ENCODE assay signal across 13 cellular contexts in the genomic region with DNA sequence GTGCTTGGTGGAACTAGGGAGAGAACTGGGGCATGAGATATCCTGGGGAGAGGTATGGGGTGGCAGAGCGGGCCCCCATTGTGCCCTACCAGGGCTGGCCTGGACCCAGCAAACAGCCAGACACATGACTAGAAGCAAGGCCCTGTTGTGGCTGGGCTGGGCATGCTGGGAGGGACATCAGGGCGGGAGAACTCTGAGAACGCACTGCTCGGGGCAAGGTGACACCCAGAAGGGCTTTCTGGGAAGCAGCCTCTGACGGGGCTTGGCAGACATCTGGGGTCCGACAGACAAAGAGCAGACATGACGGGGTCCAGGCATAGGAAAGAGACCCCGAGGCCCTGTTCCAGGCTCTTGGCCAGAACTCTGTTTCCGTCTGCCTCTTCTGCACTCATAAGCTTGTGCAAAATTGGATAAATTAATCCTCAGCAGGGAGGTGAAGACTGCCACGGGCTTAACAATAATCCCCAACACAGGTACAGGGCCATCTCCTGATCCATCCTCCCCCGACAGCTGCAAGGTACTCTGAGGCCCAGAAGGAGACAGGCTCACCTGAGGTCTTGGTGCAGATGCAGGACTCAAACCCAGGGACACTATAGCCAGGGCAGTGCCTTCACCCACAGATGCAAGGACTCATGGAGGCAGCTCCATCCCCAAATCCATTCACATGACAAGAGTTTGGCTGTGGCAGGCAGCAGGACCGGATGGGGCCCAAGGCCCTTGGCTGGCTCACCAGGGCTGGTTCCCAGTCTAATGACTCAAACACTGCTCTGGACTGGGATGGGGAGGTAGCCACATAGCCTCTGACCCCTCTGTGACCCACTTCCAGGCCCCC. TPM values are rescaled to one million over a fixed set of nuclear protein-coding genes. Genes with fewer than 3 reads are reported as not detected.
DNase-seq lines count a peak whose midpoint lies in the region; ATAC-seq and TF ChIP-seq lines count a peak whose summit lies in the region.
"Had no signal": no experiment of that assay in that cellular context is flagged by ENCODE, and none has a peak within 500 bp of the region (broad histone marks: within the 10 kb centered on the region; RNA-seq: fewer than 3 reads in every experiment).

No MANE protein-coding gene starts in this region.

- CTCF ChIA-PET in activated naive CD4-positive, alpha-beta T cell treated with anti-CD3 and anti-CD28 coated beads, Interleukin-2, amount 10 ng/mL, durations not matched to agents 7 days and 5 days (lab: Charles Lee): interaction anchor here (0.8 to 0.9 kb wide), 2 partner anchors 18 to 19 kb away, joined by 3 read pairs; no protein-coding TSS in a partner anchor
- CTCF ChIA-PET in activated naive CD4-positive, alpha-beta T cell treated with anti-CD3 and anti-CD28 coated beads for 36 hours (lab: Charles Lee): interaction anchor here (1.0 to 1.5 kb wide), 2 partner anchors 19 to 24 kb away, joined by 3 read pairs; no protein-coding TSS in a partner anchor

- H3K4me2 ChIP-seq in mesenchymal stem cell (ENCODE audit: low read length, poor library complexity, severe bottlenecking): no peak overlapping the region

- H3K4me3 ChIP-seq in mesenchymal stem cell (ENCODE audit: insufficient read depth in 1 of 2, low read depth in 1 of 2, low read length in 2 of 2) (no peak overlapping the region), transverse colon (no peak overlapping the region)
- H3K4me3 ChIP-seq: left lung had no signal

- no peaks in the 10 kb centered on the region for H3K27me3 ChIP-seq in mesenchymal stem cell (ENCODE audit: control insufficient read depth in 1 of 2, insufficient read depth in 1 of 2, low read length in 2 of 2)
- no peaks in the 10 kb centered on the region for H3K27me3 ChIP-seq in transverse colon
- H3K27me3 ChIP-seq: left lung had no signal

- in situ Hi-C loops in transverse colon (cut with MboI; ENCODE audit: low pct_ligation_motif_present in 1 of 4, low pct_unique_long_range_greater_than_20kb in 1 of 4, low sequenced_read_pairs in 3 of 4): no loop called here

- no peak for DNase-seq in activated naive CD4-positive, alpha-beta T cell treated with anti-CD3 and anti-CD28 coated beads, Interleukin-2, amount 10 ng/mL, durations not matched to agents 7 days and 5 days
- no peak for DNase-seq in activated naive CD4-positive, alpha-beta T cell treated with anti-CD3 and anti-CD28 coated beads for 36 hours
- no peak for DNase-seq in effector memory CD8-positive, alpha-beta T cell
- DNase-seq in mesenchymal stem cell (no peak), transverse colon (no peak), NCI-H226 (no peak), chondrocyte (ENCODE audit: low spot score) (no peak), germinal center (ENCODE audit: low spot score) (no peak)
- DNase-seq: ACHN, DMS79 treated with DMSO at 0.1 percent for 48 hours, NCI-H2227 treated with DMSO at 0.1 percent for 48 hours had no signal

- H3K18ac ChIP-seq in mesenchymal stem cell (ENCODE audit: low read depth in 1 of 2, low read length in 2 of 2): peak overlapping the region in 1 of 2 experiments; percentile 59

- H2BK15ac ChIP-seq in mesenchymal stem cell (ENCODE audit: low read depth, poor library complexity, severe bottlenecking): no peak overlapping the region

- no peak for TF ChIP-seq CTCF in transverse colon (IDR thresholded peaks at IDR 0.05)
- TF ChIP-seq CTCF in chondrocyte (IDR thresholded peaks at IDR 0.05): no peak

- WGBS in mesenchymal stem cell: 88% methylated on average over 12 of the region's 12 CpGs
- WGBS in transverse colon (ENCODE audit: low coverage in 1 of 2), 2 donors: 76% methylated on average over 12 of the region's 12 CpGs; no CpG with 5 or more reads in 1 of the 2 donors

- H3K9ac ChIP-seq in mesenchymal stem cell (ENCODE audit: low read length): peak overlapping the region; percentile 27

- peaks cover 28% of the 10 kb centered on the region for H3K4me1 ChIP-seq in mesenchymal stem cell (ENCODE audit: control insufficient read depth, insufficient read depth, low read depth, low read length)
- peaks cover 19 to 71% (median 53%) of the 10 kb centered on the region in 4 donors for H3K4me1 ChIP-seq in transverse colon

- no peak overlapping the region for H3K4me3 Mint-ChIP-seq in activated naive CD4-positive, alpha-beta T cell treated with anti-CD3 and anti-CD28 coated beads, Interleukin-2, amount 10 ng/mL, durations not matched to agents 7 days and 5 days
- no peak overlapping the region for H3K4me3 Mint-ChIP-seq in activated naive CD4-positive, alpha-beta T cell treated with anti-CD3 and anti-CD28 coated beads for 36 hours
- H3K4me3 Mint-ChIP-seq in effector memory CD8-positive, alpha-beta T cell: no peak overlapping the region
- no peak overlapping the region for H3K4me3 Mint-ChIP-seq in chondrocyte (ENCODE audit: unreplicated experiment)
- H3K4me3 Mint-ChIP-seq: central memory CD8-positive, alpha-beta T cell had no signal

- TF ChIP-seq EP300 in transverse colon (IDR thresholded peaks at IDR 0.05; ENCODE audit: low read depth): no peak

- H4K91ac ChIP-seq in mesenchymal stem cell (ENCODE audit: low read length): peak overlapping the region; percentile 18

- no peak overlapping the region for H2BK5ac ChIP-seq in mesenchymal stem cell (ENCODE audit: low read depth, low read length, poor library complexity, severe bottlenecking)

- no peak overlapping the region for H2AK5ac ChIP-seq in mesenchymal stem cell (ENCODE audit: low read length, severe bottlenecking)

- no peak for TF ChIP-seq POLR2A in transverse colon (IDR thresholded peaks at IDR 0.05)

- no peak overlapping the region for H2AFZ ChIP-seq in mesenchymal stem cell (ENCODE audit: low read depth, low read length)

- H3K23ac ChIP-seq in mesenchymal stem cell (ENCODE audit: low read length in 2 of 2): no peak overlapping the region

- H3K4me1 Mint-ChIP-seq in activated naive CD4-positive, alpha-beta T cell treated with anti-CD3 and anti-CD28 coated beads, Interleukin-2, amount 10 ng/mL, durations not matched to agents 7 days and 5 days: peaks cover 75% of the 10 kb centered on the region
- H3K4me1 Mint-ChIP-seq in activated naive CD4-positive, alpha-beta T cell treated with anti-CD3 and anti-CD28 coated beads for 36 hours (ENCODE audit: low read depth): peaks cover 74% of the 10 kb centered on the region
- H3K4me1 Mint-ChIP-seq in effector memory CD8-positive, alpha-beta T cell (ENCODE audit: low read depth in 2 of 2): peaks cover 44 to 52% of the 10 kb centered on the region in 2 donors
- peaks cover 17% of the 10 kb centered on the region for H3K4me1 Mint-ChIP-seq in chondrocyte (ENCODE audit: low read depth)

- H2BK120ac ChIP-seq in mesenchymal stem cell (ENCODE audit: low read depth, low read length): no peak overlapping the region

- intact Hi-C loops in activated naive CD4-positive, alpha-beta T cell treated with anti-CD3 and anti-CD28 coated beads for 36 hours (cut with micrococcal nuclease): no loop called here
- intact Hi-C loops in transverse colon (cut with DNase I; ENCODE audit: low total_unique reads): no loop called here

- H3K27me3 Mint-ChIP-seq in activated naive CD4-positive, alpha-beta T cell treated with anti-CD3 and anti-CD28 coated beads, Interleukin-2, amount 10 ng/mL, durations not matched to agents 7 days and 5 days: peaks cover 4% of the 10 kb centered on the region
- no peaks in the 10 kb centered on the region for H3K27me3 Mint-ChIP-seq in activated naive CD4-positive, alpha-beta T cell treated with anti-CD3 and anti-CD28 coated beads for 36 hours (ENCODE audit: low read depth)
- H3K27me3 Mint-ChIP-seq in effector memory CD8-positive, alpha-beta T cell: no peaks in the 10 kb centered on the region
- no peaks in the 10 kb centered on the region for H3K27me3 Mint-ChIP-seq in chondrocyte (ENCODE audit: low read depth)
- H3K27me3 Mint-ChIP-seq: central memory CD8-positive, alpha-beta T cell had no signal

- peak overlapping the region in 1 of 2 experiments; percentile 12 for H2BK12ac ChIP-seq in mesenchymal stem cell (ENCODE audit: low read length in 2 of 2)

- H3K36me3 ChIP-seq in mesenchymal stem cell (ENCODE audit: control insufficient read depth in 1 of 2, insufficient read depth in 2 of 2, low read depth in 1 of 2, low read length in 2 of 2): peaks cover 25 to 32% of the 10 kb centered on the region in 2 experiments
- no peaks in the 10 kb centered on the region for H3K36me3 ChIP-seq in transverse colon

- H3K27ac Mint-ChIP-seq in activated naive CD4-positive, alpha-beta T cell treated with anti-CD3 and anti-CD28 coated beads, Interleukin-2, amount 10 ng/mL, durations not matched to agents 7 days and 5 days: peak overlapping the region; percentile 68
- no peak overlapping the region for H3K27ac Mint-ChIP-seq in activated naive CD4-positive, alpha-beta T cell treated with anti-CD3 and anti-CD28 coated beads for 36 hours
- peak overlapping the region; percentile 44 to 52 for H3K27ac Mint-ChIP-seq in effector memory CD8-positive, alpha-beta T cell
- H3K27ac Mint-ChIP-seq in chondrocyte (ENCODE audit: unreplicated experiment): no peak overlapping the region

- H4K8ac ChIP-seq in mesenchymal stem cell (ENCODE audit: low read length): peak overlapping the region; percentile 24

- H3K27ac ChIP-seq in mesenchymal stem cell (ENCODE audit: low read length, poor library complexity, severe bottlenecking): no peak overlapping the region
- peak overlapping the region; percentile 11 to 67 (median 60) for H3K27ac ChIP-seq in transverse colon
- H3K27ac ChIP-seq: left lung had no signal

- H3K14ac ChIP-seq in mesenchymal stem cell (ENCODE audit: low read length in 2 of 2): peak overlapping the region in 1 of 2 experiments; percentile 86

- ATAC-seq in effector memory CD8-positive, alpha-beta T cell (replicated peaks): no peak
- ATAC-seq: left lung had no signal

- peaks cover 50% of the 10 kb centered on the region for H3K79me1 ChIP-seq in mesenchymal stem cell (replicated peaks; ENCODE audit: low read length, poor library complexity, severe bottlenecking)

- H3K36me3 Mint-ChIP-seq in activated naive CD4-positive, alpha-beta T cell treated with anti-CD3 and anti-CD28 coated beads, Interleukin-2, amount 10 ng/mL, durations not matched to agents 7 days and 5 days: peaks cover 57% of the 10 kb centered on the region
- peaks cover 31% of the 10 kb centered on the region for H3K36me3 Mint-ChIP-seq in activated naive CD4-positive, alpha-beta T cell treated with anti-CD3 and anti-CD28 coated beads for 36 hours (ENCODE audit: low read depth)
- H3K36me3 Mint-ChIP-seq in effector memory CD8-positive, alpha-beta T cell (ENCODE audit: insufficient read depth): peaks cover 69% of the 10 kb centered on the region
- H3K36me3 Mint-ChIP-seq in chondrocyte (ENCODE audit: low read depth): no peaks in the 10 kb centered on the region

- H3K9me3 ChIP-seq in mesenchymal stem cell (ENCODE audit: control insufficient read depth, low read length) (no peaks in the 10 kb centered on the region), transverse colon (no peaks in the 10 kb centered on the region)
- H3K9me3 ChIP-seq: left lung had no signal

- H3K4ac ChIP-seq in mesenchymal stem cell (ENCODE audit: low read depth in 1 of 2, low read length in 2 of 2): no peak overlapping the region

- no peaks in the 10 kb centered on the region for H3K9me3 Mint-ChIP-seq in activated naive CD4-positive, alpha-beta T cell treated with anti-CD3 and anti-CD28 coated beads, Interleukin-2, amount 10 ng/mL, durations not matched to agents 7 days and 5 days
- H3K9me3 Mint-ChIP-seq in activated naive CD4-positive, alpha-beta T cell treated with anti-CD3 and anti-CD28 coated beads for 36 hours: no peaks in the 10 kb centered on the region
- no peaks in the 10 kb centered on the region for H3K9me3 Mint-ChIP-seq in effector memory CD8-positive, alpha-beta T cell
- H3K9me3 Mint-ChIP-seq in chondrocyte (ENCODE audit: low read depth): no peaks in the 10 kb centered on the region
- H3K9me3 Mint-ChIP-seq: central memory CD8-positive, alpha-beta T cell had no signal

RNA-seq across cellular contexts. Expression of a gene that starts 5.4 kb away (rescaled TPM):
- total RNA-seq in activated naive CD4-positive, alpha-beta T cell treated with anti-CD3 and anti-CD28 coated beads for 36 hours: 10 to 100 TPM; 79.3 to 84.9 TPM
- polyA plus RNA-seq in mesenchymal stem cell (2013, experiment 1 of 2): 89.9 TPM
- polyA plus RNA-seq in mesenchymal stem cell (2013, experiment 2 of 2): 89.1 TPM
- 100 to 1,000 TPM in 3 of 4 donors, 10 to 100 TPM in 1; 45.7 to 206 (median 148) TPM for total RNA-seq in transverse colon
- total RNA-seq in chondrocyte: 22.8 to 26.7 TPM (median 23.4 TPM) in 3 replicates

Comparison
In these comparisons a context has a peak if more than half of its experiments do, and no peak if none do; other contexts are left out.
1. H3K27ac Mint-ChIP-seq: peak in activated naive CD4-positive, alpha-beta T cell treated with anti-CD3 and anti-CD28 coated beads, Interleukin-2, amount 10 ng/mL, durations not matched to agents 7 days and 5 days (single experiment) and effector memory CD8-positive, alpha-beta T cell (2 of 2); none in activated naive CD4-positive, alpha-beta T cell treated with anti-CD3 and anti-CD28 coated beads for 36 hours (single experiment) and chondrocyte (single experiment).